In the genomic region with DNA sequence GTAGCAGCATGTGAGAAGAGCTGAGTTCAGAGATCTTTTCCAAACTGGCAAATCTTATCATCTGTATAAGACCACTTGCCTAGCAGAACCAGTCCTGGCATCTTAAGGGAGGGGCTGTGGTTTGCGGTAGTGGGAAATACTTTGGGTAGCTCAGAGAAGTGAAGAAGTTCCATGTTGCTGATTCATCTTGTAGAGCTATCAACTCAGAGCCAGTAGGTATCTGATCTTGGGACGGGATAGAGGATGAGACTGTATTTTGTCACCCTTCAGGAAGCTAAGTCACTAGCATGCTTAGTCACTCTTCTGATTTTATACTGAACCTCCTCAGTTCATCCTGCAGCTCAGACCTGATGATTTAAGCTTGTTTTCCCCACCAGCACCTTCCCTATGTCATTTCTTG, we compare ENCODE assay signal across 14 cellular contexts.
DNase-seq lines count a peak whose midpoint lies in the region; ATAC-seq, FAIRE-seq and TF ChIP-seq lines count a peak whose summit lies in the region.
"Had no signal": no experiment of that assay in that cellular context is flagged by ENCODE, and none has a peak within 500 bp of the region (broad histone marks: within the 10 kb centered on the region; RNA-seq: fewer than 3 reads in every experiment).

No MANE protein-coding gene starts in this region.

- no peaks in the 10 kb centered on the region for H3K79me1 ChIP-seq in H9 (ENCODE audit: insufficient read depth, low read depth, low read length, poor library complexity, severe bottlenecking)

- H3K27ac ChIP-seq in SJSA1, result peak overlapping the region; percentile 12
- no peak overlapping the region for H3K27ac ChIP-seq in H9 (ENCODE audit: insufficient read length, low read depth, low read length)
- H3K27ac ChIP-seq: sigmoid colon had no signal

- H4K20me1 ChIP-seq in H9 (ENCODE audit: control insufficient read depth, insufficient read depth, insufficient read length), result no peaks in the 10 kb centered on the region
- H4K20me1 ChIP-seq: BLaER1 treated with 17β-estradiol and CSF1 and Interleukin-3, amounts not matched to agents 10 nM and 100 nM had no signal

- H3K4me3 Mint-ChIP-seq in natural killer cell treated with Interleukin-12 subunit alpha and Interleukin-12 subunit beta and Interleukin-15 and Interleukin-18, amount 100 ng/mL, for 72 hours, result peak overlapping the region; percentile 29
- H3K4me3 Mint-ChIP-seq in natural killer cell (no peak overlapping the region), H9 (no peak overlapping the region)
- H3K4me3 Mint-ChIP-seq: activated T-helper 1 cell treated with anti-CD3 and anti-CD28 coated beads, Interleukin-12 subunit alpha, Interleukin-12 subunit beta, Interleukin-2, Interleukin-4 antibody, amounts not matched to agents 30 ng/mL and 10 ng/mL and 1 ng/mL, durations not matched to agents 14 hours and 24 hours and 36 hours had no signal

- no peak overlapping the region for H3K9ac ChIP-seq in H9 (ENCODE audit: extremely low read depth, insufficient read length, low read length)
- H3K9ac ChIP-seq: BLaER1 treated with 17β-estradiol and CSF1 and Interleukin-3, amounts not matched to agents 10 nM and 100 nM had no signal

- peak; percentile 51 to 61 for ATAC-seq in natural killer cell treated with Interleukin-12 subunit alpha and Interleukin-12 subunit beta and Interleukin-15 and Interleukin-18, amount 100 ng/mL, for 72 hours
- ATAC-seq in natural killer cell, result no peak
- no peak for ATAC-seq in HG03565 (IDR thresholded peaks at IDR 0.05; ENCODE audit: unreplicated experiment)

- no peaks in the 10 kb centered on the region for H3K23me2 ChIP-seq in H9 (ENCODE audit: insufficient read length, low read depth, low read length, poor library complexity, severe bottlenecking)

- peak overlapping the region; percentile 21 to 94 for H3K27ac Mint-ChIP-seq in natural killer cell treated with Interleukin-12 subunit alpha and Interleukin-12 subunit beta and Interleukin-15 and Interleukin-18, amount 100 ng/mL, for 72 hours
- H3K27ac Mint-ChIP-seq in natural killer cell (no peak overlapping the region), H9 (no peak overlapping the region)
- H3K27ac Mint-ChIP-seq: activated T-helper 1 cell treated with anti-CD3 and anti-CD28 coated beads, Interleukin-12 subunit alpha, Interleukin-12 subunit beta, Interleukin-2, Interleukin-4 antibody, amounts not matched to agents 30 ng/mL and 10 ng/mL and 1 ng/mL, durations not matched to agents 14 hours and 24 hours and 36 hours had no signal

- H3K79me2 ChIP-seq in H9 (ENCODE audit: insufficient read depth, low read length), result no peaks in the 10 kb centered on the region

- H3K27me3 ChIP-seq in SJSA1 (replicated peaks), result no peaks in the 10 kb centered on the region
- H3K27me3 ChIP-seq in H9 (ENCODE audit: insufficient read depth, low read length), result no peaks in the 10 kb centered on the region
- H3K27me3 ChIP-seq: BLaER1 treated with 17β-estradiol and CSF1 and Interleukin-3, amounts not matched to agents 10 nM and 100 nM; sigmoid colon had no signal

- H4K8ac ChIP-seq in H9 (replicated peaks; ENCODE audit: insufficient read length, low read depth, low read length), result no peak overlapping the region

- no peak overlapping the region for H2BK120ac ChIP-seq in H9 (ENCODE audit: low read depth, low read length, poor library complexity, severe bottlenecking)

- H3K4me1 ChIP-seq in SJSA1 (replicated peaks) (peaks cover 14% of the 10 kb centered on the region), H9 (ENCODE audit: insufficient read depth, low read length) (peaks cover 5% of the 10 kb centered on the region)

- no peak overlapping the region for H4K91ac ChIP-seq in H9 (ENCODE audit: insufficient read length, low read depth, low read length)

- no peak overlapping the region for H4K5ac ChIP-seq in H9 (ENCODE audit: insufficient read length, low read depth, low read length)

- no peak overlapping the region for H3K14ac ChIP-seq in H9 (ENCODE audit: insufficient read depth, low read length)

- no peak overlapping the region for H2BK15ac ChIP-seq in H9 (ENCODE audit: low read depth, low read length)

- no peak for TF ChIP-seq CTCF in natural killer cell (IDR thresholded peaks at IDR 0.05)
- no peak for TF ChIP-seq CTCF in H9 (conservative IDR thresholded peaks at IDR 0.05)

- peaks cover 4% of the 10 kb centered on the region for H3K9me3 Mint-ChIP-seq in natural killer cell treated with Interleukin-12 subunit alpha and Interleukin-12 subunit beta and Interleukin-15 and Interleukin-18, amount 100 ng/mL, for 72 hours
- H3K9me3 Mint-ChIP-seq in natural killer cell (no peaks in the 10 kb centered on the region), H9 (no peaks in the 10 kb centered on the region)

- H2BK20ac ChIP-seq in H9 (ENCODE audit: low read depth, low read length, poor library complexity, severe bottlenecking), result no peak overlapping the region

- no peak overlapping the region for H3K4ac ChIP-seq in H9 (ENCODE audit: low read depth, low read length)

- no peak overlapping the region for H3T11ph ChIP-seq in H9 (ENCODE audit: low read length)

- peaks cover 9 to 28% of the 10 kb centered on the region in 2 donors for H3K4me1 Mint-ChIP-seq in natural killer cell treated with Interleukin-12 subunit alpha and Interleukin-12 subunit beta and Interleukin-15 and Interleukin-18, amount 100 ng/mL, for 72 hours (ENCODE audit: low read depth in 2 of 2)
- H3K4me1 Mint-ChIP-seq in natural killer cell (no peaks in the 10 kb centered on the region), H9 (peaks cover 28 to 29% of the 10 kb centered on the region in 2 experiments)

- H3K9me3 ChIP-seq in SJSA1 (replicated peaks) (no peaks in the 10 kb centered on the region), H9 (ENCODE audit: control insufficient read depth, low read depth, low read length) (no peaks in the 10 kb centered on the region)
- H3K9me3 ChIP-seq: BLaER1 treated with 17β-estradiol and CSF1 and Interleukin-3, amounts not matched to agents 10 nM and 100 nM; sigmoid colon had no signal

- H3K56ac ChIP-seq in H9 (ENCODE audit: insufficient read length, low read depth, low read length), result no peak overlapping the region

- no peak overlapping the region for H2AK5ac ChIP-seq in H9 (ENCODE audit: insufficient read length, low read length)

- H3K27me3 Mint-ChIP-seq in natural killer cell treated with Interleukin-12 subunit alpha and Interleukin-12 subunit beta and Interleukin-15 and Interleukin-18, amount 100 ng/mL, for 72 hours, result peaks cover 0 to 9% of the 10 kb centered on the region in 2 donors
- H3K27me3 Mint-ChIP-seq in natural killer cell (ENCODE audit: low read depth in 2 of 2) (peaks cover 0 to 7% of the 10 kb centered on the region in 2 donors), H9 (ENCODE audit: low read depth) (no peaks in the 10 kb centered on the region)

- H2AFZ ChIP-seq in H9 (ENCODE audit: low read length), result no peak overlapping the region

- FAIRE-seq in frontal cortex (lab: Jason Lieb, UNC), result no peak

- no peak overlapping the region for H3K23ac ChIP-seq in H9 (ENCODE audit: insufficient read length, low read depth, low read length)

- no peak overlapping the region for H3K18ac ChIP-seq in H9 (ENCODE audit: insufficient read length, low read depth, low read length)

- no peak overlapping the region for H3K4me3 ChIP-seq in SJSA1
- H3K4me3 ChIP-seq: BLaER1 treated with 17β-estradiol and CSF1 and Interleukin-3, amounts not matched to agents 10 nM and 100 nM; sigmoid colon had no signal

- no CpG with 5 or more reads among the region's 2 CpGs for WGBS in H9 (ENCODE audit: extremely low coverage, insufficient read length, low lambda C conversion rate)

- no peak overlapping the region for H2BK5ac ChIP-seq in H9 (ENCODE audit: insufficient read length, low read length)

- H3K4me2 ChIP-seq in H9 (ENCODE audit: insufficient read depth, insufficient read length, low read length), result no peak overlapping the region

- H3K36me3 Mint-ChIP-seq in natural killer cell treated with Interleukin-12 subunit alpha and Interleukin-12 subunit beta and Interleukin-15 and Interleukin-18, amount 100 ng/mL, for 72 hours, result no peaks in the 10 kb centered on the region
- H3K36me3 Mint-ChIP-seq in natural killer cell, result no peaks in the 10 kb centered on the region
- no peaks in the 10 kb centered on the region for H3K36me3 Mint-ChIP-seq in H9 (ENCODE audit: insufficient read depth in 1 of 3, low read depth in 3 of 3)

- no peak for DNase-seq in natural killer cell treated with Interleukin-12 subunit alpha and Interleukin-12 subunit beta and Interleukin-15 and Interleukin-18, amount 100 ng/mL, for 72 hours (ENCODE audit: low spot score)
- DNase-seq in natural killer cell, result no peak
- peak; percentile 67 to 69 for DNase-seq in SJSA1 (ENCODE audit: low read depth in 1 of 2, low spot score in 2 of 2)
- peak; percentile 34 for DNase-seq in fibroblast of peridontal ligament (ENCODE audit: extremely low read depth)
- no peak for DNase-seq in H9
- DNase-seq in frontal cortex (ENCODE audit: low spot score in 2 of 2), result no peak
- DNase-seq in COLO829 (ENCODE audit: low spot score), result no peak
- DNase-seq: cortex of kidney, hippocampal formation, NCI-H146, sigmoid colon had no signal

- no peak overlapping the region for H2BK12ac ChIP-seq in H9 (ENCODE audit: insufficient read length, low read depth, low read length)

- no peaks in the 10 kb centered on the region for H3K36me3 ChIP-seq in SJSA1
- H3K36me3 ChIP-seq: BLaER1 treated with 17β-estradiol and CSF1 and Interleukin-3, amounts not matched to agents 10 nM and 100 nM; sigmoid colon had no signal

- intact Hi-C loops in natural killer cell (cut with micrococcal nuclease), result no loop called here

Comparison
In these comparisons a context has a peak if more than half of its experiments do, and no peak if none do; other contexts are left out.
1. ATAC-seq: peak in natural killer cell treated with Interleukin-12 subunit alpha and Interleukin-12 subunit beta and Interleukin-15 and Interleukin-18, amount 100 ng/mL, for 72 hours (2 of 2); none in natural killer cell (0 of 3) and HG03565 (single experiment).
2. H3K27ac Mint-ChIP-seq: peak in natural killer cell treated with Interleukin-12 subunit alpha and Interleukin-12 subunit beta and Interleukin-15 and Interleukin-18, amount 100 ng/mL, for 72 hours (2 of 2); none in natural killer cell (0 of 2) and H9 (0 of 3).
3. DNase-seq: peak in SJSA1 (2 of 2) and fibroblast of peridontal ligament (single experiment); none in natural killer cell treated with Interleukin-12 subunit alpha and Interleukin-12 subunit beta and Interleukin-15 and Interleukin-18, amount 100 ng/mL, for 72 hours (single experiment), natural killer cell (single experiment), H9 (single experiment), frontal cortex (0 of 2) and COLO829 (single experiment).